Comparison of ENCODE assay signal across 8 cellular contexts in the genomic region with DNA sequence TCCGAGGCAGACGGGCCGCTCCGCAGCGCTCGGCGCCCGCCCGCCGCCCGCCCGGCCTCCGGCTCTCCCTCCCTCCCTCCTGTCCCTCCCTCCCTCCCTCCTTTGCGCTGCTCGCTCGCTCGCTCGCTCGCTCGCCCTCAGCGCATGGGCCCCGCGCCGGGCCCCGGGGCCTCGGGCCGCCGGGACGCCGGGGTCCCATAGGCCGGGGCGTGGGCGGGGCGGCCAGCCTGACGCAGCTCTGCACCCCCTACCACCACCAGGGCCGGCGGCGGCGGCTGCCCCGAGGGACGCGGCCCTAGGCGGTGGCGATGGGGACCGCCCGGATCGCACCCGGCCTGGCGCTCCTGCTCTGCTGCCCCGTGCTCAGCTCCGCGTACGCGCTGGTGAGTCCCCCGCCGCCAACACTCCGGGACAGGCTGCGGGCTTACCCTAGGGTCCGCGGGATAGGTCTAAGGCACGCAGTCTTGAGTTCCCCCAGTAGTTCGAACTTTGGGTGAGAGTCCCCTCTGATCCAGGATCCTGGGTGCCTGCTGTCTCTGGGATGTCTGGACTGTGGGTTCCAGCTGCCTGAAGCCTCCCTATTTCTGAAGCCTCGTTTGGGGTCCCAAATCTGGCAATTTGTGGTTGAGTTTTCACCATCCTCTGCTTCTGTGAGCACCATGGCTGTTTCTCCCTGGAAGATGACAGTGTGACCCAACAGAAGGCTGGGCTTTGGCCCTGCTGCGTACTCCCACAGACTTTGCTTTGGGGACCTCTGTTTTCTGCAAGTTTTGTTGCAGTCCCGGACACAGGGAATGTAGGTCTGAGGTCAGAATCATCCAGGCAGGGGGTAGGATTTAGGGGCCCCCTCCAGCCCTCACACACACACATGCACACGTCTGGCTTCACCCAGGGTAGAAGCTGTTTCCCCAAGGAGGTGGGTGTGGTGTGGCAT. TPM values are rescaled to one million over a fixed set of nuclear protein-coding genes. Genes with fewer than 3 reads are reported as not detected.
A peak's percentile ranks its signal among the peaks of the same experiment; 100 is the strongest.
DNase-seq lines count a peak whose midpoint lies in the region; ATAC-seq and TF ChIP-seq lines count a peak whose summit lies in the region.

No MANE protein-coding gene starts in this region.

- H3K9me3 ChIP-seq in MG63, result no peaks in the 10 kb centered on the region

- H3K79me1 ChIP-seq in mesendoderm (ENCODE audit: low read length), result no peaks in the 10 kb centered on the region

- ATAC-seq in GM21526 (IDR thresholded peaks at IDR 0.05; ENCODE audit: low FRiP score, unreplicated experiment), result no peak

- DNase-seq in AG08396 (ENCODE audit: low spot score) (peak; percentile 80), HFFc6 (no peak), coronary artery (ENCODE audit: low spot score) (no peak), mesendoderm (peak; percentile 58), T-helper 9 cell (no peak), HuH-7.5 (ENCODE audit: low spot score) (no peak), MG63 (no peak)

- H2BK5ac ChIP-seq in mesendoderm (ENCODE audit: low read length), result no peak overlapping the region

- peak overlapping the region; percentile 67 for H3K4me2 ChIP-seq in mesendoderm (ENCODE audit: low read length)

- H3K56ac ChIP-seq in mesendoderm (ENCODE audit: low read length), result peak overlapping the region; percentile 65

- H3K9me3 Mint-ChIP-seq in HFFc6, result no peaks in the 10 kb centered on the region

- no peaks in the 10 kb centered on the region; the same call in 1 of the 2 replicates for H3K36me3 Mint-ChIP-seq in HFFc6 (ENCODE audit: low read depth)

- no peak for TF ChIP-seq CTCF in HFFc6 (IDR thresholded peaks at IDR 0.05)
- TF ChIP-seq CTCF in coronary artery (IDR thresholded peaks at IDR 0.05), result no peak

- H4K8ac ChIP-seq in mesendoderm (ENCODE audit: low read depth, low read length), result no peak overlapping the region

- peaks cover 3% of the 10 kb centered on the region for H3K27me3 ChIP-seq in mesendoderm (ENCODE audit: insufficient read depth, low read length, poor library complexity)
- H3K27me3 ChIP-seq in MG63, result peaks cover 10% of the 10 kb centered on the region

- H3K27me3 Mint-ChIP-seq in HFFc6 (ENCODE audit: insufficient read depth), result peaks cover 25% of the 10 kb centered on the region

- no peaks in the 10 kb centered on the region for H3K79me2 ChIP-seq in mesendoderm (ENCODE audit: control insufficient read depth, insufficient read depth, low read length)

- H2BK120ac ChIP-seq in mesendoderm (ENCODE audit: low read depth, low read length), result no peak overlapping the region

- peak overlapping the region; percentile 46; the same call in 1 of the 2 replicates for H3K4me3 Mint-ChIP-seq in HFFc6

- peaks cover 9% of the 10 kb centered on the region for H3K4me1 Mint-ChIP-seq in HFFc6 (ENCODE audit: low read depth)

- no peak overlapping the region for H3K23ac ChIP-seq in mesendoderm (ENCODE audit: low read length)

- peak overlapping the region; percentile 89 for H3K18ac ChIP-seq in mesendoderm (ENCODE audit: low read length)

- H3K36me3 ChIP-seq in mesendoderm (ENCODE audit: control insufficient read depth, insufficient read depth, low read length) (no peaks in the 10 kb centered on the region), MG63 (no peaks in the 10 kb centered on the region)

- H2BK15ac ChIP-seq in mesendoderm (replicated peaks; ENCODE audit: low read depth), result no peak overlapping the region

- no peak overlapping the region for H4K5ac ChIP-seq in mesendoderm (ENCODE audit: low read length)

- no peak overlapping the region for H2AK5ac ChIP-seq in mesendoderm (ENCODE audit: low read length)

- no CpG with 5 or more reads among the region's 66 CpGs for WGBS in mesendoderm (ENCODE audit: extremely low coverage, insufficient coverage, low lambda C conversion rate)

- H3K27ac Mint-ChIP-seq in HFFc6, result no peak overlapping the region

- peak overlapping the region; percentile 58 for H3K4ac ChIP-seq in mesendoderm (ENCODE audit: low read depth, low read length)

- peak overlapping the region; percentile 91 to 94 for H3K27ac ChIP-seq in coronary artery
- no peak overlapping the region for H3K27ac ChIP-seq in mesendoderm (ENCODE audit: low read depth, low read length)

- H3K4me3 ChIP-seq in coronary artery, result peak overlapping the region; percentile 91
- H3K4me3 ChIP-seq in mesendoderm (ENCODE audit: low read length), result peak overlapping the region; percentile 4
- no peak overlapping the region for H3K4me3 ChIP-seq in MG63

- H3K9ac ChIP-seq in mesendoderm (ENCODE audit: low read length), result peak overlapping the region; percentile 45

- peaks cover 8% of the 10 kb centered on the region for H3K4me1 ChIP-seq in mesendoderm (ENCODE audit: control insufficient read depth, low read depth, low read length)

RNA-seq across cellular contexts. Expression of gene PTH1R, which starts 6.0 kb away (rescaled TPM):
- 1 to 10 TPM in 2 of 6 experiments, under 1 TPM in 3, not detected in 1; 0.09 to 1.4 (median 0.85) TPM for total RNA-seq in HFFc6 (2021; fragmentation: NEBNext Ultra II Directional; extraction: Animal tissue kit (Norgen Biotek cat#: 25700))
- 4.0 TPM for polyA plus RNA-seq in mesendoderm (2013, experiment 1 of 2)
- polyA plus RNA-seq in mesendoderm (2013, experiment 2 of 2), result 4.5 TPM
- not detected in 2 replicates for total RNA-seq in MG63 (2014; rRNA removed; shearing (Covaris generic); ENCODE audit: low replicate concordance)

RNA-seq across cellular contexts. Expression of gene MYL3, which starts 20.3 kb away (rescaled TPM):
- total RNA-seq in HFFc6 (2021; fragmentation: NEBNext Ultra II Directional; extraction: Animal tissue kit (Norgen Biotek cat#: 25700)), result under 1 TPM in 2 of 6 experiments, not detected in 4; 0.30 to 0.31 TPM
- 0.24 TPM for polyA plus RNA-seq in mesendoderm (2013, experiment 1 of 2)
- polyA plus RNA-seq in mesendoderm (2013, experiment 2 of 2), result 0.11 TPM
- total RNA-seq in MG63 (2014; rRNA removed; shearing (Covaris generic); ENCODE audit: low replicate concordance), result not detected in 2 replicates

Comparison
In these comparisons a context has a peak if more than half of its experiments do, and no peak if none do; other contexts are left out.
1. DNase-seq: peak in AG08396 (single experiment) and mesendoderm (single experiment); none in HFFc6 (single experiment), coronary artery (single experiment), T-helper 9 cell (single experiment), HuH-7.5 (single experiment) and MG63 (single experiment).